Comparison of ENCODE assay signal across 17 cellular contexts in the genomic region with DNA sequence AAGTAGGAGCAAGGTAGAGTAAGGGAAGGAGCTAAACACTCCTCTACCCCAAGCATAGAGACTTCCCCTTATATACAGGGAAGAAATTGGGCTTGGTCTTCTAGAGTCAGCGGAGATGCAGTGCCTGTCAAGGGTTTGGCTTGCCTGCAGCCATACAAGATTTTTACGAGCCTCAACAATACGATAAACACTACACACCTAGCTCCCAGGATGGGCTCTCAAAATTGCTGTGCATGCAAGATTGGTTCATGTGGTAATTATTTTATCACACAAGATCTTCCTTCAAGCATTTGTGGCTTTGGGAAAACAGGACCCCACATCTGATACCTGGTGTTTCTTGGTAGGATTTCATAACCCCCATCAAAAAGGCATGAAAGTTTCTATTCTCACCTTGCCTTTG. TPM values are rescaled to one million over a fixed set of nuclear protein-coding genes. Genes with fewer than 3 reads are reported as not detected.
"Had no signal": no experiment of that assay in that cellular context is flagged by ENCODE, and none has a peak within 500 bp of the region (broad histone marks: within the 10 kb centered on the region; RNA-seq: fewer than 3 reads in every experiment).

A gene (minus strand): TSS at position 45 of the 400 bp plus-strand sequence. CDS start 59 bp downstream, outside the sequence.

- H3K9me3 Mint-ChIP-seq: activated T-cell treated with anti-CD3 and anti-CD28 coated beads, Interleukin-2, amount 50 U/mL, for 4 hours; mesothelial cell of epicardium had no signal

- H3K4me3 ChIP-seq: lower lobe of right lung, pancreas, spleen, stomach, thoracic aorta had no signal

- H3K9me3 ChIP-seq: lower lobe of right lung, pancreas, spleen, stomach, thoracic aorta had no signal

- H3K27me3 ChIP-seq: pancreas had no signal

- H3K27ac ChIP-seq: foreskin keratinocyte, lower lobe of right lung, pancreas, spleen, stomach, thoracic aorta had no signal

- FAIRE-seq: pancreas had no signal

- H3K36me3 ChIP-seq: lower lobe of right lung, pancreas, spleen, stomach, thoracic aorta had no signal

- H3K27ac Mint-ChIP-seq: mesothelial cell of epicardium had no signal

- ATAC-seq: activated T-cell treated with anti-CD3 and anti-CD28 coated beads, Interleukin-2, amount 50 U/mL, for 4 hours; foreskin keratinocyte; lower lobe of right lung; pancreas; sciatic nerve had no signal

- DNase-seq: activated CD4-positive, alpha-beta T cell treated with anti-CD3 and anti-CD28 coated beads, Interleukin-2, amount 50 U/mL, for 48 hours; activated CD4-positive, CD25-positive, alpha-beta regulatory T cell treated with anti-CD3 and anti-CD28 coated beads, Interleukin-2, amount 50 U/mL, for 72 hours; activated effector memory CD4-positive, alpha-beta T cell treated with Interleukin-2 at 50 U/mL for 16 hours; activated T-cell treated with anti-CD3 and anti-CD28 coated beads, Interleukin-2, amount 50 U/mL, for 4 hours; aorta; cerebellar nuclear complex; effector CD8-positive, alpha-beta T cell; foreskin keratinocyte; lower lobe of right lung; pancreas; spleen; stomach; SW 1271 had no signal

- H3K4me1 ChIP-seq: foreskin keratinocyte, lower lobe of right lung, pancreas, spleen, stomach had no signal

- H3K36me3 Mint-ChIP-seq: mesothelial cell of epicardium had no signal

- H3K4me3 Mint-ChIP-seq: activated T-cell treated with anti-CD3 and anti-CD28 coated beads, Interleukin-2, amount 50 U/mL, for 4 hours; mesothelial cell of epicardium had no signal

RNA-seq across cellular contexts. Expression of the gene that starts here (rescaled TPM):
- total RNA-seq: mesothelial cell of epicardium had no signal
- polyA plus RNA-seq: aorta, pancreas, stomach, urinary bladder had no signal
